In the genomic region with DNA sequence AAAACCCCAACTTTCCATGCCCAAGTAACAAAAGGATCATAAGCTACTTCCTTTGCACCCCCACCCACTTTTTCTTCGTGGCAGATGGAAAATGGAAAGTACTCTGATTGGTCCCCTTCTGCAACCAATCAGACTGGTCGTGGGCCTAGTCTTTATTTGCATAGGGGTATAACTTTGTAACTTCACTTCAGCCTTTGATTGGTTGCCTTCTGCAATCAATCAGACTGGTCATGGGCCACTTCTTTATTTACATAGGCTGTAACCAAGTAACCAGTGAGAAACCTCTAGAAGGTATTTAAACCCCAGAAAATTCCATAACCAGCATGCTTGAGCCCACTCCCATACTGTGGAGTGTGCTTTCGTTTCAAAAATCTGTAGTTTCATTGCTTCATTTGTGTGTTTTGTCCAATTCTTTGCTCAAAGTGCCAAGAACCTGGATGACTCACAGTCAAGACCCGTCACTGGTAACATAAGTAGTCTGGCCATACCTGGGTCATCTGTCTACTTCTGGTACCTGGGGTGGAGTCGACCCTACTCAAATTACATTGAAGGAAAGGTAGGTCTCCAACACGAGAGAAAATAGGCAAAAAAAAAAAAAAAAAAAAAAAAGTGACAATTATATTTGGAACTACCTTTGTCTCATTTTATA, we compare ENCODE assay signal across 26 cellular contexts. TPM values are rescaled to one million over a fixed set of nuclear protein-coding genes. Genes with fewer than 3 reads are reported as not detected.
"Had no signal": no experiment of that assay in that cellular context is flagged by ENCODE, and none has a peak within 500 bp of the region (broad histone marks: within the 10 kb centered on the region; RNA-seq: fewer than 3 reads in every experiment).

No MANE protein-coding gene starts in this region.

- DNase-seq: activated CD4-positive, alpha-beta T cell treated with anti-CD3 and anti-CD28 coated beads, Interleukin-2, amount 10 ng/mL, durations not matched to agents 7 days and 5 days; activated CD4-positive, CD25-positive, alpha-beta regulatory T cell treated with anti-CD3 and anti-CD28 coated beads, Interleukin-2, amount 50 U/mL, for 72 hours; activated CD8-positive, alpha-beta memory T cell treated with anti-CD3 and anti-CD28 coated beads, Interleukin-2, amount 10 ng/mL, durations not matched to agents 7 days and 5 days; activated CD8-positive, alpha-beta T cell treated with anti-CD3 and anti-CD28 coated beads for 36 hours; activated T-cell treated with anti-CD3 and anti-CD28 coated beads for 4 hours; aorta; brain microvascular endothelial cell; colonic mucosa; kidney; midbrain; natural killer cell; right cardiac atrium; stimulated activated CD4-positive, alpha-beta T cell treated with anti-CD3 and anti-CD28 coated beads, Interleukin-12 subunit alpha, Interleukin-12 subunit beta, amount 100 ng/mL, for 4 hours; stimulated activated CD4-positive, alpha-beta T cell treated with anti-CD3 and anti-CD28 coated beads, Interleukin-4, amount 100 ng/mL, for 4 hours; substantia nigra; T-cell; thyroid gland; upper lobe of right lung; WERI-Rb-1 had no signal

- H3K27me3 ChIP-seq: brain microvascular endothelial cell, colonic mucosa, thyroid gland, upper lobe of right lung had no signal

- H3K4me3 Mint-ChIP-seq: activated CD4-positive, alpha-beta T cell treated with anti-CD3 and anti-CD28 coated beads, Interleukin-2, amount 10 ng/mL, durations not matched to agents 7 days and 5 days; activated CD8-positive, alpha-beta memory T cell treated with anti-CD3 and anti-CD28 coated beads, Interleukin-2, amount 10 ng/mL, durations not matched to agents 7 days and 5 days; activated CD8-positive, alpha-beta T cell treated with anti-CD3 and anti-CD28 coated beads for 36 hours; activated T-helper 1 cell treated with anti-CD3 and anti-CD28 coated beads, Interleukin-12 subunit alpha, Interleukin-12 subunit beta, Interleukin-2, Interleukin-4 antibody, amounts not matched to agents 30 ng/mL and 10 ng/mL and 1 ng/mL, durations not matched to agents 14 hours and 24 hours and 36 hours; central memory CD8-positive, alpha-beta T cell; natural killer cell; stimulated activated naive CD8-positive, alpha-beta T cell treated with anti-CD3 and anti-CD28 coated beads, Interleukin-15, Interleukin-2, amounts not matched to agents 100 ng/mL and 50 ng/mL, for 24 hours; T-cell had no signal

- H3K4me3 ChIP-seq: colonic mucosa, lung, thyroid gland, upper lobe of right lung had no signal

- ATAC-seq: activated CD8-positive, alpha-beta memory T cell treated with anti-CD3 and anti-CD28 coated beads, Interleukin-2, amount 10 ng/mL, durations not matched to agents 7 days and 5 days; activated CD8-positive, alpha-beta T cell treated with anti-CD3 and anti-CD28 coated beads for 36 hours; activated naive CD4-positive, alpha-beta T cell treated with anti-CD3 and anti-CD28 coated beads, Interleukin-2, amount 50 U/mL, for 72 hours; natural killer cell; right cardiac atrium; T-cell; upper lobe of right lung had no signal

- H3K9me3 ChIP-seq: colonic mucosa, thyroid gland, upper lobe of right lung had no signal

- H3K9me3 Mint-ChIP-seq: activated CD4-positive, alpha-beta T cell treated with anti-CD3 and anti-CD28 coated beads, Interleukin-2, amount 10 ng/mL, durations not matched to agents 7 days and 5 days; activated CD8-positive, alpha-beta T cell treated with anti-CD3 and anti-CD28 coated beads for 36 hours; activated naive CD4-positive, alpha-beta T cell treated with anti-CD3 and anti-CD28 coated beads, Interleukin-2, amount 50 U/mL, for 72 hours; activated T-helper 1 cell treated with anti-CD3 and anti-CD28 coated beads, Interleukin-12 subunit alpha, Interleukin-12 subunit beta, Interleukin-2, Interleukin-4 antibody, amounts not matched to agents 30 ng/mL and 10 ng/mL and 1 ng/mL, durations not matched to agents 14 hours and 24 hours and 36 hours; central memory CD8-positive, alpha-beta T cell; natural killer cell; stimulated activated naive CD8-positive, alpha-beta T cell treated with anti-CD3 and anti-CD28 coated beads, Interleukin-15, Interleukin-2, amounts not matched to agents 100 ng/mL and 50 ng/mL, for 24 hours; T-cell had no signal

- H3K36me3 Mint-ChIP-seq: activated CD8-positive, alpha-beta memory T cell treated with anti-CD3 and anti-CD28 coated beads, Interleukin-2, amount 10 ng/mL, durations not matched to agents 7 days and 5 days; activated naive CD4-positive, alpha-beta T cell treated with anti-CD3 and anti-CD28 coated beads, Interleukin-2, amount 50 U/mL, for 72 hours; natural killer cell had no signal

- H3K36me3 ChIP-seq: brain microvascular endothelial cell, colonic mucosa, thyroid gland, upper lobe of right lung, WERI-Rb-1 had no signal

- H3K4me1 ChIP-seq: colonic mucosa had no signal

- H3K27me3 Mint-ChIP-seq: activated CD4-positive, alpha-beta T cell treated with anti-CD3 and anti-CD28 coated beads, Interleukin-2, amount 10 ng/mL, durations not matched to agents 7 days and 5 days; activated CD8-positive, alpha-beta T cell treated with anti-CD3 and anti-CD28 coated beads for 36 hours; stimulated activated naive CD8-positive, alpha-beta T cell treated with anti-CD3 and anti-CD28 coated beads, Interleukin-15, Interleukin-2, amounts not matched to agents 100 ng/mL and 50 ng/mL, for 24 hours; T-cell had no signal

- H3K27ac Mint-ChIP-seq: activated CD4-positive, alpha-beta T cell treated with anti-CD3 and anti-CD28 coated beads, Interleukin-2, amount 10 ng/mL, durations not matched to agents 7 days and 5 days; activated CD8-positive, alpha-beta memory T cell treated with anti-CD3 and anti-CD28 coated beads, Interleukin-2, amount 10 ng/mL, durations not matched to agents 7 days and 5 days; activated CD8-positive, alpha-beta T cell treated with anti-CD3 and anti-CD28 coated beads for 36 hours; activated naive CD4-positive, alpha-beta T cell treated with anti-CD3 and anti-CD28 coated beads, Interleukin-2, amount 50 U/mL, for 72 hours; activated T-helper 1 cell treated with anti-CD3 and anti-CD28 coated beads, Interleukin-12 subunit alpha, Interleukin-12 subunit beta, Interleukin-2, Interleukin-4 antibody, amounts not matched to agents 30 ng/mL and 10 ng/mL and 1 ng/mL, durations not matched to agents 14 hours and 24 hours and 36 hours; natural killer cell; stimulated activated naive CD8-positive, alpha-beta T cell treated with anti-CD3 and anti-CD28 coated beads, Interleukin-15, Interleukin-2, amounts not matched to agents 100 ng/mL and 50 ng/mL, for 24 hours had no signal

- H3K27ac ChIP-seq: brain microvascular endothelial cell, colonic mucosa, thyroid gland, upper lobe of right lung, WERI-Rb-1 had no signal

RNA-seq across cellular contexts. Expression of a gene that starts 41.9 kb away (rescaled TPM):
- total RNA-seq: fibroblast of villous mesenchyme, skeletal muscle tissue had no signal
